Comparison of ENCODE assay signal across 8 cellular contexts in genomic region chr6:149863596-149863845, GRCh38. TPM values are rescaled to one million over a fixed set of nuclear protein-coding genes. Genes with fewer than 3 reads are reported as not detected.
A peak's percentile ranks its signal among the peaks of the same experiment; 100 is the strongest.
DNase-seq lines count a peak whose midpoint lies in the region; ATAC-seq, FAIRE-seq and TF ChIP-seq lines count a peak whose summit lies in the region.

No MANE protein-coding gene starts in this region.

- H2BK5ac ChIP-seq in H9 (ENCODE audit: insufficient read length, low read length), result no peak overlapping the region

- H3K27me3 Mint-ChIP-seq in H9 (ENCODE audit: low read depth), result peaks cover 22% of the 10 kb centered on the region

- H3K27me3 ChIP-seq in DND-41 (ENCODE audit: insufficient read depth, low read length, poor library complexity), result peaks cover 9% of the 10 kb centered on the region
- no peaks in the 10 kb centered on the region for H3K27me3 ChIP-seq in H9 (ENCODE audit: insufficient read depth, low read length)
- H3K27me3 ChIP-seq in WERI-Rb-1 (ENCODE audit: insufficient read depth, low read depth, severe bottlenecking), result no peaks in the 10 kb centered on the region
- peaks cover 20% of the 10 kb centered on the region for H3K27me3 ChIP-seq in iPS-15b (ENCODE audit: control insufficient read depth, insufficient read depth, low read length)
- no peaks in the 10 kb centered on the region for H3K27me3 ChIP-seq in stomach

- H2BK120ac ChIP-seq in H9 (ENCODE audit: low read depth, low read length, poor library complexity, severe bottlenecking), result no peak overlapping the region

- peak overlapping the region; percentile 61 to 69; a peak in 4 of 5 replicates for H3K4me3 Mint-ChIP-seq in H9

- peak overlapping the region; percentile 74 for H3K9ac ChIP-seq in DND-41 (ENCODE audit: low read depth, low read length)
- H3K9ac ChIP-seq in H9 (ENCODE audit: extremely low read depth, insufficient read length, low read length), result peak overlapping the region; percentile 24
- H3K9ac ChIP-seq in iPS-15b (ENCODE audit: low read depth, low read length), result peak overlapping the region; percentile 54

- peak overlapping the region; percentile 66 to 94; a peak in 3 of 4 replicates for H3K4me3 ChIP-seq in DND-41 (ENCODE audit: low read depth in 1 of 2, low read length in 2 of 2)
- peak overlapping the region; percentile 75 for H3K4me3 ChIP-seq in WERI-Rb-1 (ENCODE audit: low read depth, low read length)
- peak overlapping the region; percentile 71 for H3K4me3 ChIP-seq in iPS-15b (ENCODE audit: low read depth, low read length)
- H3K4me3 ChIP-seq in stomach, result peak overlapping the region; percentile 78 to 87 (median 84)

- no peak for FAIRE-seq in urothelium cell line (lab: Jason Lieb, UNC)

- H3K27ac Mint-ChIP-seq in H9, result no peak overlapping the region

- WGBS in H9 (ENCODE audit: extremely low coverage, insufficient read length, low lambda C conversion rate), result no CpG with 5 or more reads among the region's 30 CpGs
- WGBS in stomach, 5 donors, result 0 to 1% (median 0%) methylated on average over 3 to 30 of the region's 30 CpGs; no CpG with 5 or more reads in 1 of the 5 donors

- H4K91ac ChIP-seq in H9 (ENCODE audit: insufficient read length, low read depth, low read length), result no peak overlapping the region

- peak overlapping the region; percentile 89 for H2AFZ ChIP-seq in DND-41 (ENCODE audit: low read depth, low read length)
- no peak overlapping the region for H2AFZ ChIP-seq in H9 (ENCODE audit: low read length)

- no peak overlapping the region for H2BK15ac ChIP-seq in H9 (ENCODE audit: low read depth, low read length)

- H3K4ac ChIP-seq in H9 (ENCODE audit: low read depth, low read length), result no peak overlapping the region

- H3K27ac ChIP-seq in DND-41 (ENCODE audit: low read length) (peak overlapping the region; percentile 57), H9 (ENCODE audit: insufficient read length, low read depth, low read length) (no peak overlapping the region), WERI-Rb-1 (peak overlapping the region; percentile 86), stomach (peak overlapping the region; percentile 94 to 99 (median 97))

- H3K4me1 Mint-ChIP-seq in H9, result peaks cover 39 to 49% of the 10 kb centered on the region in 2 experiments

- H2AK5ac ChIP-seq in H9 (ENCODE audit: insufficient read length, low read length), result no peak overlapping the region

- TF ChIP-seq EP300 in stomach (IDR thresholded peaks at IDR 0.05), result no peak

- H3K18ac ChIP-seq in H9 (ENCODE audit: insufficient read length, low read depth, low read length), result no peak overlapping the region

- H3K9me3 ChIP-seq in DND-41 (ENCODE audit: insufficient read depth, low read length, severe bottlenecking) (no peaks in the 10 kb centered on the region), H9 (ENCODE audit: control insufficient read depth, low read depth, low read length) (no peaks in the 10 kb centered on the region), WERI-Rb-1 (ENCODE audit: severe bottlenecking) (no peaks in the 10 kb centered on the region), iPS-15b (ENCODE audit: control insufficient read depth, insufficient read depth, low read length) (no peaks in the 10 kb centered on the region), stomach (no peaks in the 10 kb centered on the region)

- no peak overlapping the region for H3K56ac ChIP-seq in H9 (ENCODE audit: insufficient read length, low read depth, low read length)

- peaks cover 12% of the 10 kb centered on the region; the same call in 1 of the 2 replicates for H4K20me1 ChIP-seq in DND-41 (ENCODE audit: insufficient read depth, low read length)
- H4K20me1 ChIP-seq in H9 (ENCODE audit: control insufficient read depth, insufficient read depth, insufficient read length), result peaks cover 3% of the 10 kb centered on the region

- H3K14ac ChIP-seq in H9 (ENCODE audit: insufficient read depth, low read length), result 0 out of 2 replicates have a peak overlapping the region, but pooled peaks have one; percentile 1

- no peak overlapping the region for H4K5ac ChIP-seq in H9 (ENCODE audit: insufficient read length, low read depth, low read length)

- TF ChIP-seq POLR2A in stomach (IDR thresholded peaks at IDR 0.05), result no peak

- peaks cover 12% of the 10 kb centered on the region for H3K23me2 ChIP-seq in H9 (ENCODE audit: insufficient read length, low read depth, low read length, poor library complexity, severe bottlenecking)

- H3K36me3 Mint-ChIP-seq in H9 (ENCODE audit: insufficient read depth in 1 of 3, low read depth in 3 of 3), result no peaks in the 10 kb centered on the region; a peak in 1 of 7 replicates

- H3K9me3 Mint-ChIP-seq in H9, result no peaks in the 10 kb centered on the region

- no peak overlapping the region for H2BK12ac ChIP-seq in H9 (ENCODE audit: insufficient read length, low read depth, low read length)

- TF ChIP-seq CTCF in DND-41 (IDR thresholded peaks at IDR 0.05; ENCODE audit: borderline replicate concordance, extremely low read depth, low read length, poor library complexity, severe bottlenecking) (no peak), H9 (conservative IDR thresholded peaks at IDR 0.05) (no peak), WERI-Rb-1 (IDR thresholded peaks at IDR 0.05; ENCODE audit: low read depth, low read length) (no peak), stomach (IDR thresholded peaks at IDR 0.05) (no peak)

- H3K79me2 ChIP-seq in DND-41 (ENCODE audit: insufficient read depth, low read length) (peaks cover 4% of the 10 kb centered on the region; the same call in 1 of the 2 replicates), H9 (ENCODE audit: insufficient read depth, low read length) (no peaks in the 10 kb centered on the region)

- no peak overlapping the region for H3K23ac ChIP-seq in H9 (ENCODE audit: insufficient read length, low read depth, low read length)

- H3K4me1 ChIP-seq in DND-41 (ENCODE audit: insufficient read depth, low read length), result peaks cover 30% of the 10 kb centered on the region
- H3K4me1 ChIP-seq in H9 (ENCODE audit: insufficient read depth, low read length), result peaks cover 2% of the 10 kb centered on the region; the same call in 1 of the 2 replicates
- peaks cover 13% of the 10 kb centered on the region for H3K4me1 ChIP-seq in iPS-15b (ENCODE audit: control insufficient read depth, insufficient read depth, low read length)
- H3K4me1 ChIP-seq in stomach, result peaks cover 36 to 55% (median 54%) of the 10 kb centered on the region in 4 donors

- peaks cover 2% of the 10 kb centered on the region for H3K79me1 ChIP-seq in H9 (ENCODE audit: insufficient read depth, low read depth, low read length, poor library complexity, severe bottlenecking)

- DNase-seq in DND-41 (no peak), H9 (no peak), WERI-Rb-1 (no peak), stomach (no peak), medulla oblongata (ENCODE audit: extremely low spot score) (no peak), urothelium cell line (ENCODE audit: low spot score) (no peak)

- no peak overlapping the region for H2BK20ac ChIP-seq in H9 (ENCODE audit: low read depth, low read length, poor library complexity, severe bottlenecking)

- no peak overlapping the region for H4K8ac ChIP-seq in H9 (replicated peaks; ENCODE audit: insufficient read length, low read depth, low read length)

- ATAC-seq in DND-41 (ENCODE audit: insufficient read depth, low read depth), result peak; percentile 44
- no peak for ATAC-seq in GM18868 (IDR thresholded peaks at IDR 0.05; ENCODE audit: unreplicated experiment)

- H3K4me2 ChIP-seq in DND-41 (ENCODE audit: insufficient read depth, low read length), result peak overlapping the region; percentile 100
- peak overlapping the region; percentile 78 for H3K4me2 ChIP-seq in H9 (ENCODE audit: insufficient read depth, insufficient read length, low read length)

- H3K36me3 ChIP-seq in DND-41 (ENCODE audit: insufficient read depth, low read length) (no peaks in the 10 kb centered on the region), WERI-Rb-1 (no peaks in the 10 kb centered on the region; the same call in 1 of the 2 replicates), iPS-15b (ENCODE audit: control insufficient read depth, insufficient read depth, low read length) (no peaks in the 10 kb centered on the region), stomach (no peaks in the 10 kb centered on the region)

- no peak overlapping the region for H3T11ph ChIP-seq in H9 (ENCODE audit: low read length)

- intact Hi-C loops in stomach (cut with DNase I; ENCODE audit: low total_unique reads), result no loop called here

RNA-seq across cellular contexts. Expression of gene LRP11, which starts 0.6 kb away (rescaled TPM):
- total RNA-seq in H9 (2021), result 14.8 and 15.6 TPM in 2 replicates
- total RNA-seq in stomach, result 10 to 100 TPM in 3 of 5 donors, 1 to 10 TPM in 2; 1.8 to 80.8 (median 23.9) TPM
- polyA plus RNA-seq in stomach, result 10 to 100 TPM in 1 of 3 donors, 1 to 10 TPM in 2; 2.0 to 18.1 (median 7.4) TPM

RNA-seq across cellular contexts. Expression of gene RAET1E, which starts 34.4 kb away (rescaled TPM):
- not detected in 2 replicates for total RNA-seq in H9 (2021)
- total RNA-seq in stomach, result not detected
- 1 to 10 TPM in 1 of 3 donors, under 1 TPM in 1, not detected in 1; 0.19 to 2.6 TPM for polyA plus RNA-seq in stomach

RNA-seq across cellular contexts. Expression of gene RAET1G, which starts 59.4 kb away (rescaled TPM):
- total RNA-seq in H9 (2021) (not detected in 2 replicates), stomach (under 1 TPM in 1 of 5 donors, not detected in 4; 0.89 TPM)
- 1 to 10 TPM in 1 of 3 donors, not detected in 2; 3.1 TPM for polyA plus RNA-seq in stomach

Comparison
In these comparisons a context has a peak if more than half of its experiments do, and no peak if none do; other contexts are left out.
1. H3K9ac ChIP-seq: peak in every context shown above with its lines; median percentile 74 in DND-41; 54 in iPS-15b; 24 in H9.